ENCODE assay signal across 8 cellular contexts in the genomic region with DNA sequence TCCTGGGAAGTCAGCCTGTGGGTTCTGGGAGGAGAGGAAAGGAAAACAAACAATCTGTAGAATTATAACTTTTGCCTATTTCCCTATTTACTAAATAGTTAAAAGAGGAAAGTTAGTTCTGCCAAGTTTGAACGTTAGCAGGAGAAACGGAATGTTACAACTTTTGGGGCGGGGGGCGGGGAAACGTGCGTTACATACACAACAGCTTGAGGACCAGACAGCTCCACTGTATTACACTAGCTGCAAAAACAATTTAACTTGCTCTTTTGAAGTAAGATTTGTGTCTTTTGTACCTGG. TPM values are rescaled to one million over a fixed set of nuclear protein-coding genes. Genes with fewer than 3 reads are reported as not detected.
DNase-seq lines count a peak whose midpoint lies in the region; ATAC-seq and TF ChIP-seq lines count a peak whose summit lies in the region.

No MANE protein-coding gene starts in this region.

- intact Hi-C loops in body of pancreas (cut with DNase I) = no loop called here
- intact Hi-C loops in upper lobe of right lung (cut with DNase I) = no loop called here

- TF ChIP-seq POLR2A in body of pancreas (IDR thresholded peaks at IDR 0.05) = no peak

- peak overlapping the region; percentile 95 for H3K4me2 ChIP-seq in mesenchymal stem cell (ENCODE audit: low read length, poor library complexity, severe bottlenecking)

- no peak overlapping the region for H3K23ac ChIP-seq in mesenchymal stem cell (ENCODE audit: low read length in 2 of 2)

- no peak for DNase-seq in activated naive CD4-positive, alpha-beta T cell treated with anti-CD3 and anti-CD28 coated beads, Interleukin-2, amount 50 U/mL, for 72 hours (ENCODE audit: low spot score in 2 of 2)
- DNase-seq in body of pancreas = no peak
- DNase-seq in mesenchymal stem cell = no peak
- no peak for DNase-seq in upper lobe of right lung
- no peak for DNase-seq in middle frontal gyrus (ENCODE audit: extremely low spot score, low spot score)
- DNase-seq in LoVo (ENCODE audit: low spot score) = no peak

- H3K27me3 ChIP-seq in body of pancreas = no peaks in the 10 kb centered on the region
- no peaks in the 10 kb centered on the region for H3K27me3 ChIP-seq in mesenchymal stem cell (ENCODE audit: control insufficient read depth in 1 of 2, insufficient read depth in 1 of 2, low read length in 2 of 2)
- H3K27me3 ChIP-seq in upper lobe of right lung = peaks cover 8% of the 10 kb centered on the region

- H3K36me3 Mint-ChIP-seq in activated naive CD4-positive, alpha-beta T cell treated with anti-CD3 and anti-CD28 coated beads, Interleukin-2, amount 50 U/mL, for 24 hours = peaks cover 1% of the 10 kb centered on the region
- H3K36me3 Mint-ChIP-seq in activated naive CD4-positive, alpha-beta T cell treated with anti-CD3 and anti-CD28 coated beads, Interleukin-2, amount 50 U/mL, for 72 hours = no peaks in the 10 kb centered on the region

- no peak overlapping the region for H4K91ac ChIP-seq in mesenchymal stem cell (ENCODE audit: low read length)

- H3K27ac ChIP-seq in body of pancreas (peak overlapping the region in 3 of 4 donors; percentile 57 to 75 (median 64)), mesenchymal stem cell (ENCODE audit: low read length, poor library complexity, severe bottlenecking) (peak overlapping the region; percentile 13), upper lobe of right lung (peak overlapping the region; percentile 61)

- peaks cover 85% of the 10 kb centered on the region for H3K4me1 Mint-ChIP-seq in activated naive CD4-positive, alpha-beta T cell treated with anti-CD3 and anti-CD28 coated beads, Interleukin-2, amount 50 U/mL, for 24 hours

- H3K27ac Mint-ChIP-seq in activated naive CD4-positive, alpha-beta T cell treated with anti-CD3 and anti-CD28 coated beads, Interleukin-2, amount 50 U/mL, for 24 hours = peak overlapping the region; percentile 64
- peak overlapping the region in 1 of 2 donors; percentile 76 for H3K27ac Mint-ChIP-seq in activated naive CD4-positive, alpha-beta T cell treated with anti-CD3 and anti-CD28 coated beads, Interleukin-2, amount 50 U/mL, for 72 hours

- no peak for TF ChIP-seq CTCF in body of pancreas (IDR thresholded peaks at IDR 0.05)
- TF ChIP-seq CTCF in upper lobe of right lung (IDR thresholded peaks at IDR 0.05) = no peak

- peaks cover 16% of the 10 kb centered on the region for H3K27me3 Mint-ChIP-seq in activated naive CD4-positive, alpha-beta T cell treated with anti-CD3 and anti-CD28 coated beads, Interleukin-2, amount 50 U/mL, for 24 hours

- no peak for ATAC-seq in activated naive CD4-positive, alpha-beta T cell treated with anti-CD3 and anti-CD28 coated beads, Interleukin-2, amount 50 U/mL, for 72 hours
- peak; percentile 4 for ATAC-seq in body of pancreas
- ATAC-seq in upper lobe of right lung = no peak
- ATAC-seq in GM21717 (IDR thresholded peaks at IDR 0.05; ENCODE audit: unreplicated experiment) = no peak

- H3K36me3 ChIP-seq in body of pancreas (replicated peaks in 1 of 2; ENCODE audit: insufficient read depth in 1 of 2, low read depth in 2 of 2) = no peaks in the 10 kb centered on the region
- no peaks in the 10 kb centered on the region for H3K36me3 ChIP-seq in mesenchymal stem cell (ENCODE audit: control insufficient read depth in 1 of 2, insufficient read depth in 2 of 2, low read depth in 1 of 2, low read length in 2 of 2)
- no peaks in the 10 kb centered on the region for H3K36me3 ChIP-seq in upper lobe of right lung

- no peak overlapping the region for H2AK5ac ChIP-seq in mesenchymal stem cell (ENCODE audit: low read length, severe bottlenecking)

- H2BK5ac ChIP-seq in mesenchymal stem cell (ENCODE audit: low read depth, low read length, poor library complexity, severe bottlenecking) = no peak overlapping the region

- H3K9ac ChIP-seq in mesenchymal stem cell (ENCODE audit: low read length) = peak overlapping the region; percentile 82

- H3K18ac ChIP-seq in mesenchymal stem cell (ENCODE audit: low read depth in 1 of 2, low read length in 2 of 2) = peak overlapping the region in 1 of 2 experiments; percentile 25

- H2BK120ac ChIP-seq in mesenchymal stem cell (ENCODE audit: low read depth, low read length) = peak overlapping the region; percentile 87

- no peak overlapping the region for H2BK15ac ChIP-seq in mesenchymal stem cell (ENCODE audit: low read depth, poor library complexity, severe bottlenecking)

- WGBS in body of pancreas, 2 donors = 0 to 2% methylated on average over 6 of the region's 6 CpGs
- WGBS in mesenchymal stem cell = no CpG with 5 or more reads among the region's 6 CpGs

- H3K9me3 Mint-ChIP-seq in activated naive CD4-positive, alpha-beta T cell treated with anti-CD3 and anti-CD28 coated beads, Interleukin-2, amount 50 U/mL, for 24 hours = no peaks in the 10 kb centered on the region
- H3K9me3 Mint-ChIP-seq in activated naive CD4-positive, alpha-beta T cell treated with anti-CD3 and anti-CD28 coated beads, Interleukin-2, amount 50 U/mL, for 72 hours = no peaks in the 10 kb centered on the region

- peaks cover 14% of the 10 kb centered on the region for H3K4me1 ChIP-seq in body of pancreas
- peaks cover 6% of the 10 kb centered on the region for H3K4me1 ChIP-seq in mesenchymal stem cell (ENCODE audit: control insufficient read depth, insufficient read depth, low read depth, low read length)
- H3K4me1 ChIP-seq in upper lobe of right lung = peaks cover 15% of the 10 kb centered on the region

- no peak overlapping the region for H3K14ac ChIP-seq in mesenchymal stem cell (ENCODE audit: low read length in 2 of 2)

- no peak overlapping the region for H3K4me3 ChIP-seq in body of pancreas
- peak overlapping the region in 1 of 2 experiments; percentile 85 for H3K4me3 ChIP-seq in mesenchymal stem cell (ENCODE audit: insufficient read depth in 1 of 2, low read depth in 1 of 2, low read length in 2 of 2)
- peak overlapping the region; percentile 51 for H3K4me3 ChIP-seq in upper lobe of right lung

- H3K9me3 ChIP-seq in body of pancreas (no peaks in the 10 kb centered on the region), mesenchymal stem cell (ENCODE audit: control insufficient read depth, low read length) (no peaks in the 10 kb centered on the region), upper lobe of right lung (no peaks in the 10 kb centered on the region)

- peaks cover 2% of the 10 kb centered on the region for H3K79me1 ChIP-seq in mesenchymal stem cell (replicated peaks; ENCODE audit: low read length, poor library complexity, severe bottlenecking)

- no peak overlapping the region for H2BK12ac ChIP-seq in mesenchymal stem cell (ENCODE audit: low read length in 2 of 2)

- H4K8ac ChIP-seq in mesenchymal stem cell (ENCODE audit: low read length) = no peak overlapping the region

- H2AFZ ChIP-seq in mesenchymal stem cell (ENCODE audit: low read depth, low read length) = no peak overlapping the region

- H3K4ac ChIP-seq in mesenchymal stem cell (ENCODE audit: low read depth in 1 of 2, low read length in 2 of 2) = no peak overlapping the region

- peak overlapping the region; percentile 94 for H3K4me3 Mint-ChIP-seq in activated naive CD4-positive, alpha-beta T cell treated with anti-CD3 and anti-CD28 coated beads, Interleukin-2, amount 50 U/mL, for 24 hours

RNA-seq across cellular contexts. Expression of a gene that starts 0.5 kb away (rescaled TPM):
- 10 to 100 TPM in 1 of 2 donors, 1 to 10 TPM in 1; 7.7 to 12.5 TPM for total RNA-seq in activated naive CD4-positive, alpha-beta T cell treated with anti-CD3 and anti-CD28 coated beads, Interleukin-2, amount 50 U/mL, for 72 hours
- total RNA-seq in body of pancreas = 1 to 10 TPM; 1.3 to 2.6 TPM
- polyA plus RNA-seq in mesenchymal stem cell (2013, experiment 1 of 2) = 7.5 TPM
- polyA plus RNA-seq in mesenchymal stem cell (2013, experiment 2 of 2) = 7.3 TPM
- total RNA-seq in upper lobe of right lung = 17.5 TPM

Comparison
In these comparisons a context has a peak if more than half of its experiments do, and no peak if none do; other contexts are left out.
1. H3K27ac ChIP-seq: peak in every context shown above with its lines; median percentile 64 in body of pancreas; 61 in upper lobe of right lung; 13 in mesenchymal stem cell.